22 cellular contexts compared by ENCODE assay signal in genomic region chr14:70333703-70334102, GRCh38. TPM values are rescaled to one million over a fixed set of nuclear protein-coding genes. Genes with fewer than 3 reads are reported as not detected.
DNase-seq lines count a peak whose midpoint lies in the region; ATAC-seq, FAIRE-seq and TF ChIP-seq lines count a peak whose summit lies in the region.
"Had no signal": no experiment of that assay in that cellular context is flagged by ENCODE, and none has a peak within 500 bp of the region (broad histone marks: within the 10 kb centered on the region; RNA-seq: fewer than 3 reads in every experiment).

No MANE protein-coding gene starts in this region.

- H3K4me1 ChIP-seq in HEK293 (ENCODE audit: control insufficient read depth, insufficient read depth, low read length) (no peaks in the 10 kb centered on the region), endodermal cell (ENCODE audit: control insufficient read depth, insufficient read depth, low read length) (no peaks in the 10 kb centered on the region)
- H3K4me1 ChIP-seq: BLaER1 treated with 17β-estradiol and CSF1 and Interleukin-3, amounts not matched to agents 10 nM and 100 nM; Caco-2 had no signal

- H3K36me3 ChIP-seq in HEK293 (ENCODE audit: control insufficient read depth in 2 of 2, insufficient read depth in 1 of 2, low read length in 2 of 2) = peaks cover 4 to 23% of the 10 kb centered on the region in 2 experiments; a peak in 2 of 3 replicates
- H3K36me3 ChIP-seq in endodermal cell (ENCODE audit: control insufficient read depth, insufficient read depth, low read length) = peaks cover 48% of the 10 kb centered on the region

- no peak overlapping the region for H3K27ac ChIP-seq in HEK293 (ENCODE audit: extremely low read depth, low read depth, low read length)
- H3K27ac ChIP-seq in endodermal cell (ENCODE audit: low read depth, low read length) = no peak overlapping the region
- H3K27ac ChIP-seq: BLaER1 treated with 17β-estradiol and CSF1 and Interleukin-3, amounts not matched to agents 10 nM and 100 nM; C4-2B had no signal

- H3K36me3 Mint-ChIP-seq in endodermal cell (ENCODE audit: low read depth) = peaks cover 51% of the 10 kb centered on the region
- peaks cover 62 to 80% of the 10 kb centered on the region in 2 donors for H3K36me3 Mint-ChIP-seq in stimulated activated naive B cell treated with anti-CD40 and anti-IgM and Interleukin-4, amounts not matched to agents 10 μg/mL and 1 μg/mL and 100 μg/mL, for 72 hours

- CTCF ChIA-PET in HEK293 (lab: Yijun Ruan, JAX) = no interaction called here

- H3K27ac Mint-ChIP-seq in endodermal cell = no peak overlapping the region
- peak overlapping the region; percentile 53 for H3K27ac Mint-ChIP-seq in stimulated activated naive B cell treated with anti-CD40 and anti-IgM and Interleukin-4, amounts not matched to agents 10 μg/mL and 1 μg/mL and 100 μg/mL, for 72 hours
- H3K27ac Mint-ChIP-seq: B cell; CD4-positive, alpha-beta T cell; CD8-positive, alpha-beta T cell had no signal

- H3K4me3 ChIP-seq in HEK293 (ENCODE audit: low read depth, low read length) = no peak overlapping the region
- peak overlapping the region; percentile 36 for H3K4me3 ChIP-seq in endodermal cell (ENCODE audit: low read length)

- POLR2A ChIA-PET in HEK293 (lab: Yijun Ruan, JAX) = no interaction called here

- TF ChIP-seq CTCF in HEK293 (tag by site-specific recombination; IDR thresholded peaks at IDR 0.05) (no peak), endodermal cell (conservative IDR thresholded peaks at IDR 0.05) (no peak)

- H3K27me3 ChIP-seq in endodermal cell (ENCODE audit: control insufficient read depth, insufficient read depth, low read length, poor library complexity, severe bottlenecking) = no peaks in the 10 kb centered on the region
- H3K27me3 ChIP-seq: BLaER1 treated with 17β-estradiol and CSF1 and Interleukin-3, amounts not matched to agents 10 nM and 100 nM had no signal

- DNase-seq in HTR-8/SVneo (ENCODE audit: insufficient read length, low spot score) (no peak), endodermal cell (no peak), H54 (ENCODE audit: insufficient read length, low spot score) (no peak)
- DNase-seq in stimulated activated naive B cell treated with anti-CD40 and anti-IgM and Interleukin-4, amounts not matched to agents 10 μg/mL and 1 μg/mL and 100 μg/mL, for 72 hours = no peak
- DNase-seq: 8988T; ACHN; Caco-2; Calu3; CD4-positive, alpha-beta T cell; CD8-positive, alpha-beta T cell; DMS79 treated with DMSO at 0.1 percent for 48 hours; GF-D8 had no signal

- H3K4me3 Mint-ChIP-seq in endodermal cell = no peak overlapping the region
- no peak overlapping the region for H3K4me3 Mint-ChIP-seq in stimulated activated naive B cell treated with anti-CD40 and anti-IgM and Interleukin-4, amounts not matched to agents 10 μg/mL and 1 μg/mL and 100 μg/mL, for 72 hours
- H3K4me3 Mint-ChIP-seq: B cell; CD4-positive, alpha-beta T cell; CD8-positive, alpha-beta T cell had no signal

- no peak for ATAC-seq in stimulated activated naive B cell treated with anti-CD40 and anti-IgM and Interleukin-4, amounts not matched to agents 10 μg/mL and 1 μg/mL and 100 μg/mL, for 72 hours (replicated peaks)
- ATAC-seq in GM18867 (IDR thresholded peaks at IDR 0.05; ENCODE audit: unreplicated experiment) (no peak), GM18909 (IDR thresholded peaks at IDR 0.05; ENCODE audit: poor library complexity, unreplicated experiment) (no peak)
- ATAC-seq: CD8-positive, alpha-beta T cell had no signal

- TF ChIP-seq POLR2A in H54 (IDR thresholded peaks at IDR 0.05; ENCODE audit: low read depth, low read length) = no peak

- H3K9me3 Mint-ChIP-seq in endodermal cell = peaks cover 29% of the 10 kb centered on the region
- peaks cover 22 to 26% of the 10 kb centered on the region in 2 donors for H3K9me3 Mint-ChIP-seq in stimulated activated naive B cell treated with anti-CD40 and anti-IgM and Interleukin-4, amounts not matched to agents 10 μg/mL and 1 μg/mL and 100 μg/mL, for 72 hours

- FAIRE-seq in HTR-8/SVneo (lab: Jason Lieb, UNC) = peak; percentile 60
- no peak for FAIRE-seq in H54 (lab: Jason Lieb, UNC)
- FAIRE-seq: A204.1, D721Med, G401.6, GM12891 had no signal

- no peak overlapping the region for H3K9ac ChIP-seq in endodermal cell (ENCODE audit: extremely low read depth, low read length, poor library complexity, severe bottlenecking)
- H3K9ac ChIP-seq: BLaER1 treated with 17β-estradiol and CSF1 and Interleukin-3, amounts not matched to agents 10 nM and 100 nM had no signal

- no peaks in the 10 kb centered on the region for H3K4me1 Mint-ChIP-seq in endodermal cell
- peaks cover 0 to 3% of the 10 kb centered on the region in 2 donors for H3K4me1 Mint-ChIP-seq in stimulated activated naive B cell treated with anti-CD40 and anti-IgM and Interleukin-4, amounts not matched to agents 10 μg/mL and 1 μg/mL and 100 μg/mL, for 72 hours
- H3K4me1 Mint-ChIP-seq: B cell had no signal

- H3K27me3 Mint-ChIP-seq in endodermal cell (ENCODE audit: insufficient read depth) = no peaks in the 10 kb centered on the region
- no peaks in the 10 kb centered on the region for H3K27me3 Mint-ChIP-seq in stimulated activated naive B cell treated with anti-CD40 and anti-IgM and Interleukin-4, amounts not matched to agents 10 μg/mL and 1 μg/mL and 100 μg/mL, for 72 hours
- H3K27me3 Mint-ChIP-seq: B cell; CD4-positive, alpha-beta T cell had no signal

- H3K9me3 ChIP-seq in HEK293 (ENCODE audit: control insufficient read depth, insufficient read depth, low read depth, low read length) (no peaks in the 10 kb centered on the region; the same call in 1 of the 2 replicates), endodermal cell (ENCODE audit: control insufficient read depth, low read length) (peaks cover 39% of the 10 kb centered on the region)

TF ChIP-seq in HEK293, 187 proteins besides CTCF, POLR2A, EP300 and RAD21:
- no peak for TF ChIP-seq ZNF404 (tag by site-specific recombination; IDR thresholded peaks at IDR 0.05)
- TF ChIP-seq ZNF596 (tag by site-specific recombination; IDR thresholded peaks at IDR 0.05) = no peak
- TF ChIP-seq ZBTB8A (tag by site-specific recombination; IDR thresholded peaks at IDR 0.05) = no peak
- TF ChIP-seq SETDB1 (IDR thresholded peaks at IDR 0.05; ENCODE audit: insufficient read length, low read length) = peak; percentile 94

RNA-seq across cellular contexts. Expression of gene COX16, which starts 25.8 kb away (rescaled TPM):
- 10 to 100 TPM; 61.3 to 62.4 TPM for total RNA-seq in endodermal cell
- polyA plus RNA-seq in endodermal cell (2013, experiment 1 of 2) = 56.4 TPM
- 58.0 TPM for polyA plus RNA-seq in endodermal cell (2013, experiment 2 of 2)
